8 cellular contexts compared by ENCODE assay signal in genomic region chr5:34929150-34929719, GRCh38. TPM values are rescaled to one million over a fixed set of nuclear protein-coding genes. Genes with fewer than 3 reads are reported as not detected.
DNase-seq lines count a peak whose midpoint lies in the region; ATAC-seq and TF ChIP-seq lines count a peak whose summit lies in the region.

Gene DNAJC21 (plus strand): TSS chr5:34929559. CDS start chr5:34929820, 261 bp downstream.

- no peak for TF ChIP-seq CTCF in progenitor cell of endocrine pancreas (IDR thresholded peaks at IDR 0.05; ENCODE audit: unreplicated experiment)
- no peak for TF ChIP-seq CTCF in upper lobe of right lung (IDR thresholded peaks at IDR 0.05)

- peak within 1 kb of the TSS; percentile 94 for H3K27ac ChIP-seq in upper lobe of right lung

- H3K27ac Mint-ChIP-seq in progenitor cell of endocrine pancreas, result peak within 1 kb of the TSS; percentile 99

- H3K4me1 Mint-ChIP-seq in progenitor cell of endocrine pancreas (ENCODE audit: low read depth), result peaks cover 17% of the 10 kb centered on the region

- peak; percentile 80 for ATAC-seq in GM18499 (IDR thresholded peaks at IDR 0.05; ENCODE audit: insufficient read depth, unreplicated experiment)
- peak; percentile 92 for ATAC-seq in HG02970 (IDR thresholded peaks at IDR 0.05; ENCODE audit: low FRiP score, unreplicated experiment)
- peak; percentile 97 to 98 for ATAC-seq in left cardiac atrium
- peak; percentile 97 for ATAC-seq in upper lobe of right lung

- intact Hi-C loops in left cardiac atrium (cut with DNase I) (no loop called here), upper lobe of right lung (cut with DNase I) (no loop called here)

- peaks cover 26% of the 10 kb centered on the region for H3K36me3 ChIP-seq in upper lobe of right lung

- H3K4me3 ChIP-seq in upper lobe of right lung, result peak within 1 kb of the TSS; percentile 75

- no peaks in the 10 kb centered on the region for H3K9me3 ChIP-seq in upper lobe of right lung

- peak within 1 kb of the TSS; percentile 99 for H3K4me3 Mint-ChIP-seq in progenitor cell of endocrine pancreas (ENCODE audit: low read depth)

- H3K27me3 Mint-ChIP-seq in progenitor cell of endocrine pancreas, result no peaks in the 10 kb centered on the region

- H3K4me1 ChIP-seq in upper lobe of right lung, result peaks cover 23% of the 10 kb centered on the region

- DNase-seq in NCI-H187 treated with DMSO at 0.1 percent for 48 hours (lab: John Stamatoyannopoulos, UW) (peak; percentile 87), T-helper 2 cell (peak; percentile 95 to 98 (median 96)), amygdala (lab: John Stamatoyannopoulos, UW) (peak; percentile 59 to 99 (median 96)), left cardiac atrium (peak; percentile 98), progenitor cell of endocrine pancreas (ENCODE audit: low spot score, unreplicated experiment) (peak; percentile 96), upper lobe of right lung (peak; percentile 100)

- no peaks in the 10 kb centered on the region for H3K9me3 Mint-ChIP-seq in progenitor cell of endocrine pancreas (ENCODE audit: low read depth)

- peaks cover 10% of the 10 kb centered on the region for H3K36me3 Mint-ChIP-seq in progenitor cell of endocrine pancreas (ENCODE audit: insufficient read depth)

- no peaks in the 10 kb centered on the region for H3K27me3 ChIP-seq in upper lobe of right lung

RNA-seq across cellular contexts. Expression of gene DNAJC21, which starts in this region (rescaled TPM):
- total RNA-seq in left cardiac atrium (10 to 100 TPM; 51.7 to 62.1 TPM), progenitor cell of endocrine pancreas (48.1 and 50.3 TPM in 2 replicates), upper lobe of right lung (57.7 TPM)

Comparison
In these comparisons a context has a peak if more than half of its experiments do, and no peak if none do; other contexts are left out.
1. Peak in every context shown above with its lines: DNase-seq, ATAC-seq, H3K4me3 ChIP-seq and H3K27ac ChIP-seq.